Comparison of ENCODE assay signal across 8 cellular contexts in genomic region chr6:73134588-73134987, GRCh38.
A peak's percentile ranks its signal among the peaks of the same experiment; 100 is the strongest.
DNase-seq lines count a peak whose midpoint lies in the region; ATAC-seq lines count a peak whose summit lies in the region.

No MANE protein-coding gene starts in this region.

- H3K9me3 Mint-ChIP-seq in activated naive CD8-positive, alpha-beta T cell treated with anti-CD3 and anti-CD28 coated beads for 36 hours = no peaks in the 10 kb centered on the region
- H3K9me3 Mint-ChIP-seq in T-helper 2 cell treated with Interferon-gamma antibody and Interleukin-4, amounts not matched to agents 5 μg/mL and 100 μg/mL, for 36 hours = no peaks in the 10 kb centered on the region

- H3K36me3 Mint-ChIP-seq in activated naive CD8-positive, alpha-beta T cell treated with anti-CD3 and anti-CD28 coated beads for 36 hours = peaks cover 12% of the 10 kb centered on the region
- peaks cover 6% of the 10 kb centered on the region for H3K36me3 Mint-ChIP-seq in T-helper 2 cell treated with Interferon-gamma antibody and Interleukin-4, amounts not matched to agents 5 μg/mL and 100 μg/mL, for 36 hours (ENCODE audit: low read depth)

- H3K27ac Mint-ChIP-seq in activated naive CD8-positive, alpha-beta T cell treated with anti-CD3 and anti-CD28 coated beads for 36 hours = no peak overlapping the region
- no peak overlapping the region for H3K27ac Mint-ChIP-seq in T-helper 2 cell treated with Interferon-gamma antibody and Interleukin-4, amounts not matched to agents 5 μg/mL and 100 μg/mL, for 36 hours

- in situ Hi-C loops in Caki2 (cut with HindIII; ENCODE audit: low pct_unique_long_range_greater_than_20kb, low sequenced_read_pairs) = loop anchor here (25.0 kb wide), 1 partner anchor 522 kb away; the partner anchor contains the start of gene KCNQ5

- no peak overlapping the region for H3K4me3 Mint-ChIP-seq in activated naive CD8-positive, alpha-beta T cell treated with anti-CD3 and anti-CD28 coated beads for 36 hours
- no peak overlapping the region for H3K4me3 Mint-ChIP-seq in T-helper 2 cell treated with Interferon-gamma antibody and Interleukin-4, amounts not matched to agents 5 μg/mL and 100 μg/mL, for 36 hours

- H3K27me3 Mint-ChIP-seq in activated naive CD8-positive, alpha-beta T cell treated with anti-CD3 and anti-CD28 coated beads for 36 hours = no peaks in the 10 kb centered on the region
- H3K27me3 Mint-ChIP-seq in T-helper 2 cell treated with Interferon-gamma antibody and Interleukin-4, amounts not matched to agents 5 μg/mL and 100 μg/mL, for 36 hours (ENCODE audit: low read depth) = peaks cover 4% of the 10 kb centered on the region

- ATAC-seq in HG02798 (IDR thresholded peaks at IDR 0.05; ENCODE audit: poor library complexity, unreplicated experiment) = peak; percentile 72
- no peak for ATAC-seq in GM21528 (IDR thresholded peaks at IDR 0.05; ENCODE audit: low FRiP score, unreplicated experiment)
- no peak for ATAC-seq in GM18909 (IDR thresholded peaks at IDR 0.05; ENCODE audit: poor library complexity, unreplicated experiment)

- H3K4me1 Mint-ChIP-seq in activated naive CD8-positive, alpha-beta T cell treated with anti-CD3 and anti-CD28 coated beads for 36 hours = peaks cover 5% of the 10 kb centered on the region
- H3K4me1 Mint-ChIP-seq in T-helper 2 cell treated with Interferon-gamma antibody and Interleukin-4, amounts not matched to agents 5 μg/mL and 100 μg/mL, for 36 hours (ENCODE audit: low read depth) = peaks cover 6% of the 10 kb centered on the region

- DNase-seq in Caki2 (ENCODE audit: low read depth) (peak; percentile 20), middle frontal gyrus (ENCODE audit: extremely low spot score, low spot score) (peak; percentile 30)
- DNase-seq in activated naive CD8-positive, alpha-beta T cell treated with anti-CD3 and anti-CD28 coated beads for 36 hours = peak; percentile 21
- no peak for DNase-seq in NK-92 treated with Interleukin-12 subunit alpha and Interleukin-12 subunit beta, amount 100 ng/mL, for 24 hours (lab: John Stamatoyannopoulos, UW)
- DNase-seq in T-helper 2 cell treated with Interferon-gamma antibody and Interleukin-4, amounts not matched to agents 5 μg/mL and 100 μg/mL, for 36 hours (ENCODE audit: low spot score) = no peak

Comparison
In these comparisons a context has a peak if more than half of its experiments do, and no peak if none do; other contexts are left out.
1. DNase-seq: peak in Caki2 (single experiment), activated naive CD8-positive, alpha-beta T cell treated with anti-CD3 and anti-CD28 coated beads for 36 hours (single experiment) and middle frontal gyrus (single experiment); none in NK-92 treated with Interleukin-12 subunit alpha and Interleukin-12 subunit beta, amount 100 ng/mL, for 24 hours (single experiment) and T-helper 2 cell treated with Interferon-gamma antibody and Interleukin-4, amounts not matched to agents 5 μg/mL and 100 μg/mL, for 36 hours (single experiment).